ENCODE assay signal across 11 cellular contexts in the genomic region with DNA sequence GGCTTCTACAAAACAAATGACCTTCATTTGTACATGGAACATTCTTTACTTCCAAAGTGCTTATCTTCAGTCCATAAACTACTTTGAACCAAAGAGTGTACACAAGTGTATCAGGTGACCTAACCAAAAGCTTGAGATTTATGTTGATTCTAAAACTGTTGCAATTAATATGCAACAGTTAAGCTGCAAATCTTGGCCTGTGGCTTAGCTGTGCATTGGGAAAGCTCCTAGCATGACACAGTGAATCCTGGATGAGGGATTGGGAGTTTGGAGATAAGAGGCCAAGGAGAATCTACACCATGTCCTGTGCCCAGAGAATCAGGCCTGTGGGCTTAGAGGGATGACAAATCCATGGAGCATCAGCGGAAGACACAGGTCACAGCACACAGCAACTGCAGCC.
DNase-seq lines count a peak whose midpoint lies in the region; ATAC-seq and TF ChIP-seq lines count a peak whose summit lies in the region.
"Had no signal": no experiment of that assay in that cellular context is flagged by ENCODE, and none has a peak within 500 bp of the region (broad histone marks: within the 10 kb centered on the region; RNA-seq: fewer than 3 reads in every experiment).

No MANE protein-coding gene starts in this region.

- peaks cover 28% of the 10 kb centered on the region for H3K36me3 Mint-ChIP-seq in Caco-2 (ENCODE audit: insufficient read depth, unreplicated experiment)

- H3K36me3 ChIP-seq in Caco-2 (ENCODE audit: control insufficient read depth, insufficient read depth, low read length), result no peaks in the 10 kb centered on the region

- BruUV-seq in Caco-2 (replicated peaks; lab: Mats Ljungman, UMichigan), result no TSS peak

- H3K4me1 ChIP-seq in Caco-2, result 0 out of 2 replicates have a peak, but pooled peaks cover 3% of the 10 kb centered on the region

- no peaks in the 10 kb centered on the region for H3K27me3 Mint-ChIP-seq in Caco-2 (ENCODE audit: insufficient read depth, unreplicated experiment)
- H3K27me3 Mint-ChIP-seq: CD8-positive, alpha-beta memory T cell had no signal

- no peaks in the 10 kb centered on the region for H3K27me3 ChIP-seq in Caco-2 (replicated peaks; ENCODE audit: control insufficient read depth, insufficient read depth, low read length)

- DNase-seq in NCI-H82 (lab: John Stamatoyannopoulos, UW), result peak; percentile 10
- DNase-seq in NCI-H82 treated with DMSO at 0.1 percent for 48 hours (lab: John Stamatoyannopoulos, UW; ENCODE audit: unreplicated experiment), result no peak
- DNase-seq in Caco-2, result no peak
- peak; percentile 95 for DNase-seq in amniotic epithelial cell (ENCODE audit: low read depth)
- DNase-seq in left kidney (ENCODE audit: low read depth, low spot score), result peak; percentile 37
- DNase-seq in inferior parietal cortex (ENCODE audit: extremely low spot score), result no peak
- DNase-seq: CD8-positive, alpha-beta memory T cell; DMS 273 treated with DMSO at 0.1 percent for 48 hours; HCEC 1CT; HFFc6 had no signal

- peak overlapping the region; percentile 11 for H3K27ac Mint-ChIP-seq in Caco-2 (ENCODE audit: unreplicated experiment)
- H3K27ac Mint-ChIP-seq: HFFc6 had no signal

- H3K9me3 Mint-ChIP-seq in Caco-2 (ENCODE audit: unreplicated experiment), result no peaks in the 10 kb centered on the region
- H3K9me3 Mint-ChIP-seq: CD8-positive, alpha-beta memory T cell; HFFc6 had no signal

- no peak overlapping the region for H3K4me3 ChIP-seq in Caco-2 (ENCODE audit: low read depth, low read length)

- CTCF ChIA-PET in Caco-2 (lab: Charles Lee), result no interaction called here

- no peaks in the 10 kb centered on the region for H3K9me3 ChIP-seq in Caco-2

- H3K4me3 Mint-ChIP-seq in Caco-2 (ENCODE audit: unreplicated experiment), result no peak overlapping the region
- H3K4me3 Mint-ChIP-seq: CD8-positive, alpha-beta memory T cell; HFFc6 had no signal

- no peak for ATAC-seq in GM19467 (IDR thresholded peaks at IDR 0.05; ENCODE audit: unreplicated experiment)

- POLR2A ChIA-PET in Caco-2 (lab: Charles Lee), result no interaction called here

- intact Hi-C loops in Caco-2 (cut with micrococcal nuclease; ENCODE audit: unreplicated experiment), result no loop called here

- no peak for TF ChIP-seq CTCF in Caco-2 (IDR thresholded peaks at IDR 0.05; ENCODE audit: insufficient read depth in 1 of 2, low read depth in 1 of 2, low read length in 1 of 2, severe bottlenecking in 1 of 2, unreplicated experiment in 1 of 2)

- H3K4me1 Mint-ChIP-seq in Caco-2 (ENCODE audit: low read depth, unreplicated experiment), result peaks cover 6% of the 10 kb centered on the region

Comparison
In these comparisons a context has a peak if more than half of its experiments do, and no peak if none do; other contexts are left out.
1. DNase-seq: peak in NCI-H82 (single experiment), amniotic epithelial cell (single experiment) and left kidney (single experiment); none in NCI-H82 treated with DMSO at 0.1 percent for 48 hours (single experiment), Caco-2 (0 of 2) and inferior parietal cortex (single experiment).